Comparison of ENCODE assay signal across 16 cellular contexts in the genomic region with DNA sequence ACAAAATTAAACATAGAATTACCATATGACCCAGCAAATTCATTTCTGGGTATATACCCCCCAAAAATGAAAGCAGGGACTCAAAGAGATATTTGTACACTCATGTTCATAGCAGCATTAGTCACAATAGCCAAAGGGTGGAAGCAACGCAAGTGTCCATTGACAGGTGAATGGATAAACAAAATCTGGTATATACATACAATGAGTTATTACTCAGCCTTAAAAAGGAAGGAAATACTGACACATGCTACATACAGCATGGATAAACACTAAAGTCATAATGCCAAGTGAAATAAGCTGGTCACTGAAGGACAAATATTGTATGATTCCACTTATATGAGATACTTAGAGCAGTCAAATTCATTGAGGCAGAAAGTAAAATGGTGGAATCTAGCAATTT. TPM values are rescaled to one million over a fixed set of nuclear protein-coding genes. Genes with fewer than 3 reads are reported as not detected.
"Had no signal": no experiment of that assay in that cellular context is flagged by ENCODE, and none has a peak within 500 bp of the region (broad histone marks: within the 10 kb centered on the region; RNA-seq: fewer than 3 reads in every experiment).

No MANE protein-coding gene starts in this region.

- H3K4me3 ChIP-seq: coronary artery, dorsolateral prefrontal cortex, esophagus squamous epithelium, hepatocyte, mucosa of descending colon, ovary, right atrium auricular region had no signal

- H3K4me2 ChIP-seq: hepatocyte had no signal

- H2AFZ ChIP-seq: hepatocyte had no signal

- H3K4me3 Mint-ChIP-seq: naive thymus-derived CD8-positive, alpha-beta T cell had no signal

- H3K4me1 ChIP-seq: right atrium auricular region had no signal

- H3K27ac ChIP-seq: coronary artery, dorsolateral prefrontal cortex, esophagus squamous epithelium, hepatocyte, ovary, right atrium auricular region had no signal

- H3K79me2 ChIP-seq: hepatocyte had no signal

- H3K36me3 ChIP-seq: esophagus squamous epithelium, ovary, right atrium auricular region had no signal

- ATAC-seq: left colon; mucosa of descending colon; naive thymus-derived CD8-positive, alpha-beta T cell had no signal

- H3K27me3 ChIP-seq: dorsolateral prefrontal cortex, esophagus squamous epithelium, ovary, right atrium auricular region had no signal

- H3K27ac Mint-ChIP-seq: naive thymus-derived CD8-positive, alpha-beta T cell had no signal

- H3K9me3 ChIP-seq: esophagus squamous epithelium, mucosa of descending colon, ovary, right atrium auricular region had no signal

- DNase-seq: dorsolateral prefrontal cortex; effector CD8-positive, alpha-beta T cell; esophagus squamous epithelium; head of caudate nucleus; left colon; mucosa of descending colon; naive thymus-derived CD8-positive, alpha-beta T cell; ovary; small intestine; stimulated activated CD4-positive, alpha-beta T cell treated with anti-CD3 and anti-CD28 coated beads, Interleukin-12 subunit alpha, Interleukin-12 subunit beta, amount 100 ng/mL, for 4 hours; stimulated activated naive CD4-positive, alpha-beta T cell treated with Interleukin-2 at 50 U/mL for 16 hours; trophoblast cell had no signal

- H3K36me3 Mint-ChIP-seq: naive thymus-derived CD8-positive, alpha-beta T cell had no signal

RNA-seq across cellular contexts. Expression of a gene that starts 5.3 kb away (rescaled TPM):
- polyA plus RNA-seq: neural cell had no signal
